ENCODE assay signal across 15 cellular contexts in genomic region chr7:41987-42386, GRCh38.
DNase-seq lines count a peak whose midpoint lies in the region; ATAC-seq and TF ChIP-seq lines count a peak whose summit lies in the region.
"Had no signal": no experiment of that assay in that cellular context is flagged by ENCODE, and none has a peak within 500 bp of the region (broad histone marks: within the 10 kb centered on the region; RNA-seq: fewer than 3 reads in every experiment).

No MANE protein-coding gene starts in this region.

- no peak overlapping the region for H3K4me3 ChIP-seq in fibroblast of the aortic adventitia (ENCODE audit: low read depth, low read length)
- H3K4me3 ChIP-seq: gastroesophageal sphincter, right lobe of liver, SJCRH30 had no signal

- no peak for TF ChIP-seq CTCF in fibroblast of the aortic adventitia (IDR thresholded peaks at IDR 0.05; ENCODE audit: insufficient read depth, low read length)

- peak; percentile 50 for DNase-seq in GM03348 (ENCODE audit: low spot score)
- peak; percentile 88 for DNase-seq in RPMI7951 (ENCODE audit: low read depth)
- DNase-seq in fibroblast of the aortic adventitia (ENCODE audit: low read depth): peak; percentile 66
- peak; percentile 67 for DNase-seq in renal cortical epithelial cell (ENCODE audit: low read depth)
- DNase-seq in NCI-H1930 (lab: John Stamatoyannopoulos, UW): no peak
- DNase-seq in NCI-H1105 treated with DMSO at 0.1 percent for 48 hours (lab: John Stamatoyannopoulos, UW): no peak
- DNase-seq: CD4-positive, alpha-beta memory T cell; central memory CD4-positive, alpha-beta T cell; H9; naive B cell; NCI-H774; SJCRH30 had no signal

- ATAC-seq in HG03354 (IDR thresholded peaks at IDR 0.05; ENCODE audit: poor library complexity, severe bottlenecking, unreplicated experiment): no peak
- ATAC-seq: gastroesophageal sphincter, right lobe of liver had no signal

Comparison
In these comparisons a context has a peak if more than half of its experiments do, and no peak if none do; other contexts are left out.
1. DNase-seq: peak in GM03348 (single experiment), RPMI7951 (single experiment), fibroblast of the aortic adventitia (single experiment) and renal cortical epithelial cell (single experiment); none in NCI-H1930 (0 of 2) and NCI-H1105 treated with DMSO at 0.1 percent for 48 hours (single experiment).